Comparison of ENCODE assay signal across 9 cellular contexts in the genomic region with DNA sequence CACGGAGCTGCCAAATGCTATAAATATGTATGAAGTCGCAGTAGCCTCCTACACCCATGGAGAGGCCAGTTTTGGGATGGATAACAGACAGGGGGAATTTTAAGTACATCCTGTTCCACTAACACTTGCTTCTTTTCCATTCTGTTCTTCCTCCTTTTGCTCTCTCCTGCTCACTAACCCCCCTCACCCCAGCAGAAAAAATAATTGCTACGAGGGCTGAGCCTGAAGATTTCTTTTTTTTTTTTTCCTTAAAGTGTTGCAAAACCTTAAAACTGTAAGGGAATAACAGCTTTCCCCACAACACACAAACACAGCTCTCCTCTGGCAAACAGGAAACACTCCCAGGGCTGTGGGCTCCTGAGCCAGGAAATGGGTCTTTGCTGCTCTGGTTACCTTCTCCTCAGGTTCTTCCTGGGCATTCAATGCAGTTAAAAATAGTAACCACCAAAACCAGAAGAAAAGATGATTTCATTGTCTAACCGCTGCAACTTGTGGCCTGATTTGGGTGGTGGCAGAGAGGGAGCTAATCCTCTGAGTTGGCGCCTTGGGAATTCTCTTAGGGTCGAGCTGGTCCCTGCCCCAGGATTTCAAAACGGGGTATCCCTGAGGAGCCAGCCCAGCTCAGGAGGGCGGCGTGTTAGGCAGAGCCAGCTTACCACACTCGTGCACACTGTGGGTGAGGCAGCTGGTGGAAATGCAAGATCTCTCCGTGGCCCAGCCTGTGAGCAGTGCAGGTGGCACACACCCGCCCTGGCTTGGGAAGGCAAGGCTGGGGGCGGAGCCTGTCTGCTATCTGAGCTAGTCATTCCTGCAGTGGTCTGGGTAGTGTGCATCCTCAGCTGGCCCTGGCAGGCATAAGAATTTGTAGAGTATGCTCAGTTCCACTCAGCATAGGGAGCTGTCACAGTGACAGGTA. TPM values are rescaled to one million over a fixed set of nuclear protein-coding genes. Genes with fewer than 3 reads are reported as not detected.
DNase-seq lines count a peak whose midpoint lies in the region; ATAC-seq and TF ChIP-seq lines count a peak whose summit lies in the region.
"Had no signal": no experiment of that assay in that cellular context is flagged by ENCODE, and none has a peak within 500 bp of the region (broad histone marks: within the 10 kb centered on the region; RNA-seq: fewer than 3 reads in every experiment).

No MANE protein-coding gene starts in this region.

- H3K9me3 Mint-ChIP-seq in activated naive CD8-positive, alpha-beta T cell (ENCODE audit: low read depth), result no peaks in the 10 kb centered on the region

- H3K27ac ChIP-seq in DND-41 (ENCODE audit: low read length), result no peak overlapping the region
- H3K27ac ChIP-seq in SJCRH30, result peak overlapping the region; percentile 71
- no peak overlapping the region for H3K27ac ChIP-seq in iPS-20b (ENCODE audit: low read length)
- H3K27ac ChIP-seq: neutrophil had no signal

- no peak overlapping the region for H2AFZ ChIP-seq in DND-41 (ENCODE audit: low read depth, low read length)

- peak overlapping the region; percentile 52 for H3K4me2 ChIP-seq in DND-41 (ENCODE audit: insufficient read depth, low read length)

- DNase-seq in DND-41, result peak; percentile 68
- DNase-seq in SJCRH30, result peak; percentile 78 to 85
- DNase-seq in stimulated activated CD4-positive, alpha-beta T cell treated with anti-CD3 and anti-CD28 coated beads, Interleukin-15, amount 100 ng/mL, for 48 hours (ENCODE audit: low read depth in 2 of 2), result peak; percentile 48 to 53

- H3K9ac ChIP-seq in DND-41 (ENCODE audit: low read depth, low read length) (no peak overlapping the region), iPS-20b (ENCODE audit: low read depth, low read length) (peak overlapping the region; percentile 20; the same call in 1 of the 2 replicates)

- H3K4me3 ChIP-seq in DND-41 (ENCODE audit: low read depth in 1 of 2, low read length in 2 of 2) (no peak overlapping the region), SJCRH30 (peak overlapping the region; percentile 20), iPS-20b (ENCODE audit: low read length) (peak overlapping the region; percentile 43; the same call in 1 of the 2 replicates)

- H3K9me3 ChIP-seq in DND-41 (ENCODE audit: insufficient read depth, low read length, severe bottlenecking) (no peaks in the 10 kb centered on the region), SJCRH30 (replicated peaks) (no peaks in the 10 kb centered on the region), iPS-20b (ENCODE audit: insufficient read depth, low read depth, low read length) (no peaks in the 10 kb centered on the region)
- H3K9me3 ChIP-seq: neutrophil had no signal

- ATAC-seq in DND-41 (ENCODE audit: insufficient read depth, low read depth), result peak; percentile 98
- ATAC-seq in HG03139 (IDR thresholded peaks at IDR 0.05; ENCODE audit: unreplicated experiment), result peak; percentile 52
- no peak for ATAC-seq in GM18520 (IDR thresholded peaks at IDR 0.05; ENCODE audit: unreplicated experiment)
- ATAC-seq in GM21619 (IDR thresholded peaks at IDR 0.05; ENCODE audit: unreplicated experiment), result no peak

- H3K4me1 Mint-ChIP-seq in activated naive CD8-positive, alpha-beta T cell (ENCODE audit: low read depth), result peaks cover 33% of the 10 kb centered on the region

- H3K4me3 Mint-ChIP-seq in activated naive CD8-positive, alpha-beta T cell, result peak overlapping the region; percentile 76

- TF ChIP-seq CTCF in DND-41 (IDR thresholded peaks at IDR 0.05; ENCODE audit: borderline replicate concordance, extremely low read depth, low read length, poor library complexity, severe bottlenecking), result no peak

- no peaks in the 10 kb centered on the region for H3K36me3 Mint-ChIP-seq in activated naive CD8-positive, alpha-beta T cell

- H3K27me3 Mint-ChIP-seq in activated naive CD8-positive, alpha-beta T cell, result no peaks in the 10 kb centered on the region

- no peaks in the 10 kb centered on the region for H3K79me2 ChIP-seq in DND-41 (ENCODE audit: insufficient read depth, low read length)

- H3K4me1 ChIP-seq in DND-41 (ENCODE audit: insufficient read depth, low read length) (peaks cover 20% of the 10 kb centered on the region), SJCRH30 (peaks cover 25% of the 10 kb centered on the region), iPS-20b (ENCODE audit: insufficient read depth, low read length) (peaks cover 7% of the 10 kb centered on the region)

- peaks cover 7% of the 10 kb centered on the region; the same call in 1 of the 2 replicates for H4K20me1 ChIP-seq in DND-41 (ENCODE audit: insufficient read depth, low read length)

- peak overlapping the region; percentile 52 for H3K27ac Mint-ChIP-seq in activated naive CD8-positive, alpha-beta T cell

- H3K27me3 ChIP-seq in DND-41 (ENCODE audit: insufficient read depth, low read length, poor library complexity) (peaks cover 23% of the 10 kb centered on the region), SJCRH30 (no peaks in the 10 kb centered on the region), iPS-20b (ENCODE audit: insufficient read depth, low read length) (no peaks in the 10 kb centered on the region)

- H3K36me3 ChIP-seq in DND-41 (ENCODE audit: insufficient read depth, low read length), result no peaks in the 10 kb centered on the region
- H3K36me3 ChIP-seq in SJCRH30, result no peaks in the 10 kb centered on the region
- H3K36me3 ChIP-seq in iPS-20b (ENCODE audit: insufficient read depth, low read depth, low read length), result no peaks in the 10 kb centered on the region
- H3K36me3 ChIP-seq: neutrophil had no signal

RNA-seq across cellular contexts. Expression of gene EMP1, which starts 17.1 kb away (rescaled TPM):
- 3.4 and 7.5 TPM in 2 replicates for total RNA-seq in SJCRH30 (2014; rRNA removed; shearing (Covaris generic))

Comparison
In these comparisons a context has a peak if more than half of its experiments do, and no peak if none do; other contexts are left out.
1. ATAC-seq: peak in DND-41 (single experiment) and HG03139 (single experiment); none in GM18520 (single experiment) and GM21619 (single experiment).
2. H3K4me3 ChIP-seq: peak in SJCRH30 (single experiment) and iPS-20b (single experiment); none in DND-41 (0 of 2).
3. Peak in every context shown above with its lines, with median percentiles within 50 percentile points of each other: DNase-seq.